ENCODE assay signal across 18 cellular contexts in genomic region chr5:153884266-153884957, GRCh38.
DNase-seq lines count a peak whose midpoint lies in the region; ATAC-seq and TF ChIP-seq lines count a peak whose summit lies in the region.
"Had no signal": no experiment of that assay in that cellular context is flagged by ENCODE, and none has a peak within 500 bp of the region (broad histone marks: within the 10 kb centered on the region; RNA-seq: fewer than 3 reads in every experiment).

No MANE protein-coding gene starts in this region.

- H3K4me3 Mint-ChIP-seq in endothelial cell (ENCODE audit: unreplicated experiment), result no peak overlapping the region
- H3K4me3 Mint-ChIP-seq: CD4-positive, alpha-beta memory T cell had no signal

- peak overlapping the region; percentile 30 to 92 for H4K8ac ChIP-seq in IMR-90 (ENCODE audit: low read depth in 2 of 2, low read length in 2 of 2)
- no peak overlapping the region for H4K8ac ChIP-seq in neuronal stem cell (ENCODE audit: low read depth, low read length)

- no peak overlapping the region for H2BK12ac ChIP-seq in neuronal stem cell (ENCODE audit: low read length)

- BruUV-seq in IMR-90 (replicated peaks; lab: Mats Ljungman, UMichigan), result no TSS peak

- peak overlapping the region; percentile 76; the same call in 1 of the 2 replicates for H3K4me2 ChIP-seq in IMR-90 (ENCODE audit: low read depth, low read length)
- no peak overlapping the region for H3K4me2 ChIP-seq in neuronal stem cell (ENCODE audit: insufficient read depth, low read length, poor library complexity, severe bottlenecking)

- H3K14ac ChIP-seq in IMR-90 (replicated peaks; ENCODE audit: low read depth, low read length) (peak overlapping the region; percentile 94), neuronal stem cell (ENCODE audit: low read length) (no peak overlapping the region)

- H3K27me3 ChIP-seq in IMR-90 (ENCODE audit: control insufficient read depth, insufficient read depth, low read length) (no peaks in the 10 kb centered on the region), neuronal stem cell (ENCODE audit: control insufficient read depth in 3 of 3, insufficient read depth in 3 of 3, low read depth in 1 of 3, low read length in 3 of 3) (no peaks in the 10 kb centered on the region), spleen (replicated peaks in 1 of 7) (peaks cover 0 to 7% (median 0%) of the 10 kb centered on the region in 7 donors)

- no peaks in the 10 kb centered on the region for H4K20me1 ChIP-seq in IMR-90 (ENCODE audit: insufficient read depth, low read length)

- no peaks in the 10 kb centered on the region for H3K36me3 Mint-ChIP-seq in endothelial cell (ENCODE audit: low read depth, unreplicated experiment)
- H3K36me3 Mint-ChIP-seq: CD4-positive, alpha-beta memory T cell had no signal

- H3K4ac ChIP-seq in IMR-90 (ENCODE audit: low read depth, low read length) (peak overlapping the region; percentile 94), neuronal stem cell (ENCODE audit: low read length) (no peak overlapping the region)

- peak; percentile 62 for ATAC-seq in IMR-90 (ENCODE audit: low read depth)
- no peak for ATAC-seq in HG02885 (IDR thresholded peaks at IDR 0.05; ENCODE audit: poor library complexity, unreplicated experiment)
- ATAC-seq in GM18907 (IDR thresholded peaks at IDR 0.05; ENCODE audit: unreplicated experiment), result no peak
- ATAC-seq: GM12878, SK-N-SH treated with all-trans-retinoic acid at 6 μM for 48 hours had no signal

- WGBS in IMR-90 (ENCODE audit: extremely low coverage in 2 of 2, insufficient read length in 1 of 2), 2 experiments, result 40% methylated on average over 1 of the region's 6 CpGs; no CpG with 5 or more reads in 1 of the 2 experiments
- WGBS in neuronal stem cell (ENCODE audit: extremely low coverage in 2 of 2, insufficient read length in 2 of 2, insufficient replicate concordance in 1 of 2), 2 donors, result no CpG with 5 or more reads among the region's 6 CpGs
- whole genome bisulfite sequencing in spleen, 5 donors, result 80 to 92% (median 88%) methylated on average over 6 of the region's 6 CpGs

- H2BK5ac ChIP-seq in IMR-90 (ENCODE audit: low read depth, low read length, poor library complexity, severe bottlenecking) (peak overlapping the region; percentile 99), neuronal stem cell (ENCODE audit: low read length) (no peak overlapping the region)

- H3K9me3 Mint-ChIP-seq in endothelial cell (ENCODE audit: unreplicated experiment), result no peaks in the 10 kb centered on the region
- H3K9me3 Mint-ChIP-seq: CD4-positive, alpha-beta memory T cell had no signal

- H3K4me1 Mint-ChIP-seq in endothelial cell (ENCODE audit: unreplicated experiment), result no peaks in the 10 kb centered on the region
- H3K4me1 Mint-ChIP-seq: CD4-positive, alpha-beta memory T cell had no signal

- H2BK15ac ChIP-seq in IMR-90 (ENCODE audit: low read depth, low read length), result peak overlapping the region; percentile 77; the same call in 1 of the 3 replicates
- H2BK15ac ChIP-seq in neuronal stem cell (ENCODE audit: low read length), result no peak overlapping the region

- CTCF ChIA-PET in IMR-90 (lab: Yijun Ruan, JAX), result no interaction called here

- H2BK120ac ChIP-seq in IMR-90 (ENCODE audit: low read depth, low read length), result peak overlapping the region; percentile 96
- H2BK120ac ChIP-seq in neuronal stem cell (ENCODE audit: low read depth, low read length), result no peak overlapping the region

- H3K9ac ChIP-seq in IMR-90 (ENCODE audit: low read depth, low read length), result peak overlapping the region; percentile 59; the same call in 1 of the 2 replicates
- no peak overlapping the region for H3K9ac ChIP-seq in neuronal stem cell (ENCODE audit: low read depth, low read length, poor library complexity)

- H3K4me1 ChIP-seq in IMR-90 (ENCODE audit: control insufficient read depth, insufficient read depth, low read length) (peaks cover 7% of the 10 kb centered on the region), neuronal stem cell (ENCODE audit: control insufficient read depth in 2 of 2, insufficient read depth in 1 of 2, low read depth in 1 of 2, low read length in 2 of 2) (peaks cover 16 to 17% of the 10 kb centered on the region in 2 donors), spleen (no peaks in the 10 kb centered on the region)

- TF ChIP-seq CTCF in IMR-90 (conservative IDR thresholded peaks at IDR 0.05; ENCODE audit: low read depth, low read length), result no peak
- no peak for TF ChIP-seq CTCF in endothelial cell (IDR thresholded peaks at IDR 0.05; ENCODE audit: unreplicated experiment)
- TF ChIP-seq CTCF in spleen (IDR thresholded peaks at IDR 0.05 in 8 of 11, conservative IDR thresholded peaks at IDR 0.05 in 3 of 11), result no peak

- H3K18ac ChIP-seq in IMR-90 (ENCODE audit: low read depth, low read length) (peak overlapping the region; percentile 91; the same call in 1 of the 2 replicates), neuronal stem cell (ENCODE audit: low read length) (no peak overlapping the region)

- H3K36me3 ChIP-seq in IMR-90 (ENCODE audit: control insufficient read depth, insufficient read depth, low read length) (no peaks in the 10 kb centered on the region), neuronal stem cell (replicated peaks in 1 of 2; ENCODE audit: control insufficient read depth in 2 of 2, insufficient read depth in 2 of 2, low read length in 2 of 2) (no peaks in the 10 kb centered on the region), spleen (no peaks in the 10 kb centered on the region)

- H3K9me1 ChIP-seq in IMR-90 (ENCODE audit: insufficient read depth, low read length), result no peaks in the 10 kb centered on the region

- peak overlapping the region; percentile 87 for H2BK20ac ChIP-seq in IMR-90 (ENCODE audit: low read depth, low read length)

- H2AK9ac ChIP-seq in IMR-90 (replicated peaks; ENCODE audit: low read depth, low read length, poor library complexity), result no peak overlapping the region

- H4K91ac ChIP-seq in IMR-90 (ENCODE audit: insufficient read depth, low read depth, low read length) (peak overlapping the region; percentile 80), neuronal stem cell (ENCODE audit: low read depth, low read length, poor library complexity) (no peak overlapping the region)

- H3K27me3 Mint-ChIP-seq in endothelial cell (ENCODE audit: unreplicated experiment), result peaks cover 2% of the 10 kb centered on the region

- H2AFZ ChIP-seq in IMR-90 (replicated peaks; ENCODE audit: low read length, poor library complexity) (peak overlapping the region; percentile 28), neuronal stem cell (ENCODE audit: low read length) (peak overlapping the region; percentile 41)

- H3K9me3 ChIP-seq in IMR-90 (ENCODE audit: control insufficient read depth, insufficient read depth, low read length) (no peaks in the 10 kb centered on the region), neuronal stem cell (replicated peaks in 1 of 2; ENCODE audit: control insufficient read depth in 2 of 2, insufficient read depth in 1 of 2, low read depth in 1 of 2, low read length in 2 of 2) (no peaks in the 10 kb centered on the region), spleen (no peaks in the 10 kb centered on the region)

- intact Hi-C loops in IMR-90 (cut with micrococcal nuclease) (loop anchor here (2.0 kb wide), 1 partner anchor 16 kb away; no protein-coding TSS in a partner anchor), spleen (cut with DNase I; ENCODE audit: low total_unique reads) (no loop called here)

- DNase-seq in AG08396 (ENCODE audit: low spot score), result peak; percentile 20
- DNase-seq in IMR-90, result peak; percentile 15
- no peak for DNase-seq in endothelial cell (ENCODE audit: low spot score)
- DNase-seq in neuronal stem cell (ENCODE audit: low spot score), result no peak
- DNase-seq in spleen, result no peak
- DNase-seq in kidney tubule cell (ENCODE audit: low spot score), result no peak
- DNase-seq: CD4-positive, alpha-beta memory T cell; DMS153; H7; KBM-7; NCI-H1694 treated with DMSO at 0.1 percent for 48 hours; NCI-H2107; NCI-H774; SHP77 treated with DMSO at 0.1 percent for 48 hours had no signal

- peak overlapping the region; percentile 11; the same call in 1 of the 2 replicates for H2AK5ac ChIP-seq in IMR-90 (ENCODE audit: low read depth, low read length)
- no peak overlapping the region for H2AK5ac ChIP-seq in neuronal stem cell (ENCODE audit: low read depth, low read length)

- peak overlapping the region; percentile 89; the same call in 1 of the 2 replicates for H3K23ac ChIP-seq in IMR-90 (ENCODE audit: low read depth, low read length)
- H3K23ac ChIP-seq in neuronal stem cell (ENCODE audit: low read depth, low read length, poor library complexity), result no peak overlapping the region

- TF ChIP-seq RAD21 in IMR-90 (IDR thresholded peaks at IDR 0.05; ENCODE audit: low read length), result no peak

- POLR2A ChIA-PET in IMR-90 (lab: Charles Lee; ENCODE audit: unreplicated experiment), result no interaction called here

- no peak for TF ChIP-seq POLR2A in IMR-90 (IDR thresholded peaks at IDR 0.05; ENCODE audit: low read depth, low read length)
- no peak for TF ChIP-seq POLR2A in spleen (IDR thresholded peaks at IDR 0.05)

- H3K27ac Mint-ChIP-seq in endothelial cell (ENCODE audit: unreplicated experiment), result peak overlapping the region; percentile 23
- H3K27ac Mint-ChIP-seq: CD4-positive, alpha-beta memory T cell had no signal

- H3K27ac ChIP-seq in IMR-90 (ENCODE audit: insufficient read depth, low read length) (peak overlapping the region; percentile 74; the same call in 1 of the 2 replicates), neuronal stem cell (replicated peaks; ENCODE audit: low read length) (peak overlapping the region; percentile 48), spleen (no peak overlapping the region)

- H4K5ac ChIP-seq in IMR-90 (ENCODE audit: low read depth, low read length), result peak overlapping the region; percentile 87

- no peak overlapping the region for H3K4me3 ChIP-seq in IMR-90 (ENCODE audit: insufficient read depth, low read depth, low read length)
- H3K4me3 ChIP-seq in neuronal stem cell (ENCODE audit: low read length in 2 of 2), result no peak overlapping the region
- H3K4me3 ChIP-seq in spleen, result no peak overlapping the region
- H3K4me3 ChIP-seq: GM12878 had no signal

- in situ Hi-C loops in IMR-90 (cut with MboI; ENCODE audit: low sequenced_read_pairs), result no loop called here

- dilution Hi-C loops in IMR-90 (cut with HindIII; ENCODE audit: low sequenced_read_pairs, unreplicated experiment), result no loop called here

- H3K79me1 ChIP-seq in IMR-90 (ENCODE audit: low read depth in 1 of 2, low read length in 2 of 2) (no peaks in the 10 kb centered on the region), neuronal stem cell (ENCODE audit: low read depth, low read length) (no peaks in the 10 kb centered on the region)

- peak overlapping the region; percentile 93 for H3K56ac ChIP-seq in IMR-90 (ENCODE audit: extremely low read depth, insufficient read depth, low read length)

TF ChIP-seq in IMR-90, 13 proteins besides CTCF, POLR2A, EP300 and RAD21 (continues in another document):
- TF ChIP-seq, protein P1, sequence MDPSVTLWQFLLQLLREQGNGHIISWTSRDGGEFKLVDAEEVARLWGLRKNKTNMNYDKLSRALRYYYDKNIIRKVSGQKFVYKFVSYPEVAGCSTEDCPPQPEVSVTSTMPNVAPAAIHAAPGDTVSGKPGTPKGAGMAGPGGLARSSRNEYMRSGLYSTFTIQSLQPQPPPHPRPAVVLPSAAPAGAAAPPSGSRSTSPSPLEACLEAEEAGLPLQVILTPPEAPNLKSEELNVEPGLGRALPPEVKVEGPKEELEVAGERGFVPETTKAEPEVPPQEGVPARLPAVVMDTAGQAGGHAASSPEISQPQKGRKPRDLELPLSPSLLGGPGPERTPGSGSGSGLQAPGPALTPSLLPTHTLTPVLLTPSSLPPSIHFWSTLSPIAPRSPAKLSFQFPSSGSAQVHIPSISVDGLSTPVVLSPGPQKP (IDR thresholded peaks at IDR 0.05; ENCODE audit: borderline replicate concordance, low read depth, low read length), result no peak

Comparison
In these comparisons a context has a peak if more than half of its experiments do, and no peak if none do; other contexts are left out.
1. DNase-seq: peak in AG08396 (single experiment) and IMR-90 (single experiment); none in endothelial cell (single experiment), neuronal stem cell (single experiment), spleen (single experiment) and kidney tubule cell (single experiment).
2. H3K27ac ChIP-seq: peak in IMR-90 (single experiment) and neuronal stem cell (single experiment); none in spleen (0 of 8).